Comparison of ENCODE assay signal across 1 cellular context in the genomic region with DNA sequence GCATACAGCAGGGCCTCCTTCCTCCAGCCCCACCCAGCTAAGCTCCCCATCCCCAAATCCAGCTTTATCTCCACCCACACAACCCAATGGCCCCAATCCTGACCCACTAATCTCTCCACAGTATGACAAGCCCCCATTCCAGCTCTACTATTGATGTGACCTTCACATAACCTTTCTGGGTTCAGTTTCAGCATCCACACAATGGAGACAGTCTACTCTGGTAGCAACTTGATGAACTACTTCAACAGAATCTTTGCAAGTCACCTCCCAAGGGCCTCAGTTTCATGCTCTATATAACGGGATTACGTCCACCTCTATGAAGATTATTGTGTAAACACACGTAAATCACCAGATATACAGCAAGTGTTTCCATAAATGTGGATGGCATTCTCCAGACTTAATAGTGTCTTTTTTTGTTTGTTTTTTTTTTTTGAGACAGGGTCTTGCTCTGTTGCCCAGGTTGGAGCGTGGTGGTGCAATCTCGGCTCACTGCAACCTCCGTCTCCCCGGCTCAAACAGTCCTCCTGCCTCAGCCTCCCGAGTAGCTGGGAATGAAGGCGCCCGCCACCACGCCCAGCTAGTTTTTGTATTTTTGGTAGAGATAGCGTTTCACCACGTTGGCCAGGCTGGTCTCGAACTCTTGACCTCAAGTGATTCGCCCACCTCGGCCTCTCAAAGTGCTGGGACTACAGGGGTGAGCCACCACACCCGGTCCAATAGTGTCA.
TF ChIP-seq lines count a peak whose summit lies in the region.

No MANE protein-coding gene starts in this region.

TF ChIP-seq in H1, 55 proteins besides CTCF, POLR2A, EP300 and RAD21:
- no peak for TF ChIP-seq MAX (IDR thresholded peaks at IDR 0.05)
- no peak for TF ChIP-seq CHD2 (IDR thresholded peaks at IDR 0.05; ENCODE audit: low read length)
- no peak for TF ChIP-seq USF2 (IDR thresholded peaks at IDR 0.05; ENCODE audit: low read length)
- TF ChIP-seq RBBP5 (IDR thresholded peaks at IDR 0.05; ENCODE audit: borderline replicate concordance, low read depth, low read length), result no peak
- TF ChIP-seq BCL11A (IDR thresholded peaks at IDR 0.05; ENCODE audit: low read depth in 2 of 2, low read length in 2 of 2), result no peak
- TF ChIP-seq RNF2 (IDR thresholded peaks at IDR 0.05; ENCODE audit: borderline replicate concordance, low read depth, low read length, missing control alignments, poor library complexity, severe bottlenecking), result no peak
